In the genomic region with DNA sequence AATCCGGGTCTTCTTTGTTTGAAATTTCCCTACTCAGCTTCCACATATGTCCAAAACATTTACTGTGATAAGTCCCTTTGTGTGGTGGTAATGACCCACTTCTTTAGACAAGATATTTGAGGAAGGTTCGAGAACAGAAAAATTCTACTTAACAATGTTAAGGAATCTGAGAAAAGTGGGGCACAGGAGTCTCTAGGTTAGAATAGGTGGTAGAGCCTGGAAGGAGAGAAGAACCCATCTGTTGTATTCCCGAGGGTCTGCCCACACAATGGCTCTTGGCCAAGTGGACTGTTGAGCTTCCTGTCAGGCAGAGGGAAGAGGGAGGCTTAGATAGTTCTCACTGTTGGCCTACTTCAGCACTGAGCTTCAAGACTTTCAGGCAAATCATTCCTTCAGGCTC, we compare ENCODE assay signal across 12 cellular contexts. TPM values are rescaled to one million over a fixed set of nuclear protein-coding genes. Genes with fewer than 3 reads are reported as not detected.
A peak's percentile ranks its signal among the peaks of the same experiment; 100 is the strongest.
DNase-seq lines count a peak whose midpoint lies in the region; ATAC-seq and TF ChIP-seq lines count a peak whose summit lies in the region.
"Had no signal": no experiment of that assay in that cellular context is flagged by ENCODE, and none has a peak within 500 bp of the region (broad histone marks: within the 10 kb centered on the region; RNA-seq: fewer than 3 reads in every experiment).

No MANE protein-coding gene starts in this region.

- H3K79me2 ChIP-seq in PC-9 (ENCODE audit: low read depth) = peaks cover 25% of the 10 kb centered on the region

- no peak for TF ChIP-seq EP300 in esophagus muscularis mucosa (IDR thresholded peaks at IDR 0.05)

- H3K4me2 ChIP-seq in BLaER1 = peak overlapping the region; percentile 95
- H3K4me2 ChIP-seq in PC-9 = peak overlapping the region; percentile 59

- WGBS in esophagus muscularis mucosa = 46% methylated on average over 3 of the region's 3 CpGs

- H3K9me3 ChIP-seq in BLaER1 = no peaks in the 10 kb centered on the region
- H3K9me3 ChIP-seq in PC-9 (ENCODE audit: insufficient read depth, low read depth) = no peaks in the 10 kb centered on the region
- H3K9me3 ChIP-seq in esophagus muscularis mucosa = no peaks in the 10 kb centered on the region
- peaks cover 4% of the 10 kb centered on the region for H3K9me3 ChIP-seq in neuron (ENCODE audit: low read length)
- H3K9me3 ChIP-seq: testis had no signal

- ATAC-seq in GM21528 (IDR thresholded peaks at IDR 0.05; ENCODE audit: low FRiP score, unreplicated experiment) = no peak
- ATAC-seq: activated CD4-positive, CD25-positive, alpha-beta regulatory T cell treated with anti-CD3 and anti-CD28 coated beads, Interleukin-2, amount 50 U/mL, for 24 hours had no signal

- CTCF ChIA-PET in PC-9 (lab: Charles Lee) = no interaction called here

- H2AFZ ChIP-seq in PC-9 (no peak overlapping the region), neuron (ENCODE audit: low read depth, low read length) (no peak overlapping the region)

- H3K27ac ChIP-seq in BLaER1 = no peak overlapping the region
- no peak overlapping the region for H3K27ac ChIP-seq in PC-9
- peak overlapping the region; percentile 76 to 84 (median 81) for H3K27ac ChIP-seq in esophagus muscularis mucosa (replicated peaks in 1 of 4)
- H3K27ac ChIP-seq: testis had no signal

- peaks cover 53% of the 10 kb centered on the region for H3K4me1 ChIP-seq in BLaER1
- peaks cover 36% of the 10 kb centered on the region for H3K4me1 ChIP-seq in PC-9 (replicated peaks; ENCODE audit: insufficient read depth)
- peaks cover 16 to 81% (median 67%) of the 10 kb centered on the region in 4 donors for H3K4me1 ChIP-seq in esophagus muscularis mucosa
- H3K4me1 ChIP-seq in neuron (ENCODE audit: insufficient read depth, low read length) = peaks cover 29% of the 10 kb centered on the region

- peaks cover 28% of the 10 kb centered on the region; the same call in 1 of the 2 replicates for H3K36me3 ChIP-seq in BLaER1
- H3K36me3 ChIP-seq in PC-9 (ENCODE audit: low read depth) = no peaks in the 10 kb centered on the region
- H3K36me3 ChIP-seq in esophagus muscularis mucosa = peaks cover 0 to 11% (median 7%) of the 10 kb centered on the region in 4 donors
- peaks cover 17% of the 10 kb centered on the region for H3K36me3 ChIP-seq in neuron (ENCODE audit: insufficient read depth, low read length)

- no TSS peak for BruUV-seq in PC-9 (replicated peaks; lab: Mats Ljungman, UMichigan)

- TF ChIP-seq POLR2A in esophagus muscularis mucosa (IDR thresholded peaks at IDR 0.05; ENCODE audit: low read depth) = no peak

- H4K20me1 ChIP-seq in BLaER1 (peaks cover 72% of the 10 kb centered on the region), PC-9 (ENCODE audit: insufficient read depth) (no peaks in the 10 kb centered on the region)

- H3K9ac ChIP-seq in BLaER1 = no peak overlapping the region

- TF ChIP-seq CTCF in PC-9 (conservative IDR thresholded peaks at IDR 0.05) = no peak
- TF ChIP-seq CTCF in esophagus muscularis mucosa (IDR thresholded peaks at IDR 0.05) = no peak
- TF ChIP-seq CTCF in GM10266 (IDR thresholded peaks at IDR 0.05; ENCODE audit: control insufficient read depth, insufficient read depth, low read depth, missing control alignments) = no peak

- H3K9me2 ChIP-seq in PC-9 (ENCODE audit: insufficient read depth) = no peaks in the 10 kb centered on the region

- intact Hi-C loops in PC-9 (cut with micrococcal nuclease; ENCODE audit: unreplicated experiment) = loop anchor here (2.0 kb wide), 1 partner anchor 27 kb away; no protein-coding TSS in a partner anchor
- intact Hi-C loops in esophagus muscularis mucosa (cut with DNase I) = no loop called here

- H3F3A ChIP-seq in PC-9 (ENCODE audit: insufficient read depth, low read depth) = peaks cover 6% of the 10 kb centered on the region; the same call in 1 of the 2 replicates

- H3K4me3 ChIP-seq in BLaER1 (peak overlapping the region; percentile 41; the same call in 1 of the 2 replicates), PC-9 (no peak overlapping the region), esophagus muscularis mucosa (peak overlapping the region in 3 of 4 donors; percentile 79 to 84 (median 79)), neuron (ENCODE audit: low read length) (peak overlapping the region; percentile 89)
- H3K4me3 ChIP-seq: testis had no signal

- POLR2A ChIA-PET in PC-9 (lab: Charles Lee; ENCODE audit: unreplicated experiment) = no interaction called here

- H3K27me3 ChIP-seq in BLaER1 (peaks cover 54% of the 10 kb centered on the region), PC-9 (ENCODE audit: insufficient read depth, low read depth) (no peaks in the 10 kb centered on the region), esophagus muscularis mucosa (peaks cover 0 to 4% (median 0%) of the 10 kb centered on the region in 4 donors), neuron (ENCODE audit: insufficient read depth, low read length) (no peaks in the 10 kb centered on the region)
- H3K27me3 ChIP-seq: testis had no signal

- DNase-seq in PC-9 (no peak), esophagus muscularis mucosa (ENCODE audit: extremely low spot score) (no peak), cerebellum (ENCODE audit: low spot score) (no peak), GM10266 (ENCODE audit: extremely low spot score) (no peak), mucosa of gallbladder (ENCODE audit: low spot score) (no peak)
- DNase-seq: activated naive CD4-positive, alpha-beta T cell; NCI-H187; testis had no signal

RNA-seq across cellular contexts. Expression of gene IGFBP2, which starts 4.3 kb away (rescaled TPM):
- 106 and 133 TPM in 2 replicates for total RNA-seq in PC-9 (2021)
- total RNA-seq in esophagus muscularis mucosa = 100 to 1,000 TPM; 188 to 446 (median 280) TPM
- total RNA-seq in cerebellum = 101 TPM
- total RNA-seq in mucosa of gallbladder = 27.7 TPM

RNA-seq across cellular contexts. Expression of gene IGFBP5, which starts 57.9 kb away (rescaled TPM):
- total RNA-seq in PC-9 (2021) (5.5 and 10.0 TPM in 2 replicates), esophagus muscularis mucosa (1,000 to 10,000 TPM in 1 of 4 donors, 100 to 1,000 TPM in 3; 547 to 1,471 (median 705) TPM), cerebellum (60.9 TPM), mucosa of gallbladder (246 TPM)

Comparison
In these comparisons a context has a peak if more than half of its experiments do, and no peak if none do; other contexts are left out.
1. H3K27ac ChIP-seq: peak in esophagus muscularis mucosa (4 of 4); none in BLaER1 (single experiment) and PC-9 (single experiment).